In genomic region chr12:91690521-91690920, GRCh38 we compare ENCODE assay signal across 21 cellular contexts.
DNase-seq lines count a peak whose midpoint lies in the region; ATAC-seq and TF ChIP-seq lines count a peak whose summit lies in the region.
"Had no signal": no experiment of that assay in that cellular context is flagged by ENCODE, and none has a peak within 500 bp of the region (broad histone marks: within the 10 kb centered on the region; RNA-seq: fewer than 3 reads in every experiment).

No MANE protein-coding gene starts in this region.

- TF ChIP-seq CTCF in DND-41 (IDR thresholded peaks at IDR 0.05; ENCODE audit: borderline replicate concordance, extremely low read depth, low read length, poor library complexity, severe bottlenecking) (no peak), body of pancreas (IDR thresholded peaks at IDR 0.05) (no peak), adrenal gland (IDR thresholded peaks at IDR 0.05) (no peak)

- intact Hi-C loops in body of pancreas (cut with DNase I): no loop called here
- intact Hi-C loops in adrenal gland (cut with DNase I): no loop called here

- ATAC-seq in DND-41 (ENCODE audit: insufficient read depth, low read depth) (no peak), body of pancreas (no peak), HG03342 (IDR thresholded peaks at IDR 0.05; ENCODE audit: unreplicated experiment) (no peak), GM21529 (IDR thresholded peaks at IDR 0.05; ENCODE audit: unreplicated experiment) (no peak)
- ATAC-seq: A549 had no signal

- H3K4me3 ChIP-seq in DND-41 (ENCODE audit: low read depth in 1 of 2, low read length in 2 of 2) (no peak overlapping the region), body of pancreas (no peak overlapping the region), adrenal gland (no peak overlapping the region)
- H3K4me3 ChIP-seq: A549; BLaER1 treated with 17β-estradiol and CSF1 and Interleukin-3, amounts not matched to agents 10 nM and 100 nM; HAP-1 had no signal

- 0 out of 2 replicates have a peak overlapping the region, but pooled peaks have one; percentile 7 for H2AFZ ChIP-seq in DND-41 (ENCODE audit: low read depth, low read length)

- no peak overlapping the region for H3K4me2 ChIP-seq in DND-41 (ENCODE audit: insufficient read depth, low read length)
- H3K4me2 ChIP-seq: A549; BLaER1 treated with 17β-estradiol and CSF1 and Interleukin-3, amounts not matched to agents 10 nM and 100 nM had no signal

- H3K9ac ChIP-seq in DND-41 (ENCODE audit: low read depth, low read length): no peak overlapping the region
- H3K9ac ChIP-seq: BLaER1 treated with 17β-estradiol and CSF1 and Interleukin-3, amounts not matched to agents 10 nM and 100 nM had no signal

- no peaks in the 10 kb centered on the region for H4K20me1 ChIP-seq in DND-41 (ENCODE audit: insufficient read depth, low read length)
- H4K20me1 ChIP-seq: BLaER1 treated with 17β-estradiol and CSF1 and Interleukin-3, amounts not matched to agents 10 nM and 100 nM had no signal

- no peaks in the 10 kb centered on the region for H3K79me2 ChIP-seq in DND-41 (ENCODE audit: insufficient read depth, low read length)

- H3K27ac ChIP-seq in DND-41 (ENCODE audit: low read length) (no peak overlapping the region), body of pancreas (no peak overlapping the region), adrenal gland (no peak overlapping the region)
- H3K27ac ChIP-seq: A549; BLaER1 treated with 17β-estradiol and CSF1 and Interleukin-3, amounts not matched to agents 10 nM and 100 nM had no signal

- H3K36me3 ChIP-seq in DND-41 (ENCODE audit: insufficient read depth, low read length): no peaks in the 10 kb centered on the region
- H3K36me3 ChIP-seq in body of pancreas (replicated peaks in 1 of 2; ENCODE audit: insufficient read depth in 1 of 2, low read depth in 2 of 2): no peaks in the 10 kb centered on the region
- H3K36me3 ChIP-seq in adrenal gland (replicated peaks in 1 of 2): no peaks in the 10 kb centered on the region
- H3K36me3 ChIP-seq: BE2C; BLaER1 treated with 17β-estradiol and CSF1 and Interleukin-3, amounts not matched to agents 10 nM and 100 nM; HAP-1 had no signal

- TF ChIP-seq POLR2A in body of pancreas (IDR thresholded peaks at IDR 0.05) (no peak), adrenal gland (IDR thresholded peaks at IDR 0.05) (no peak)

- H3K4me1 ChIP-seq in DND-41 (ENCODE audit: insufficient read depth, low read length) (peaks cover 34% of the 10 kb centered on the region), body of pancreas (no peaks in the 10 kb centered on the region), adrenal gland (replicated peaks in 1 of 2) (no peaks in the 10 kb centered on the region)
- H3K4me1 ChIP-seq: BE2C, HAP-1 had no signal

- WGBS in body of pancreas, 2 donors: 77 to 92% methylated on average over 4 of the region's 4 CpGs
- 94 to 97% (median 96%) methylated on average over 4 of the region's 4 CpGs; no CpG with 5 or more reads in 1 of the 4 donors for WGBS in adrenal gland, 4 donors

- no peaks in the 10 kb centered on the region for H3K9me3 ChIP-seq in DND-41 (ENCODE audit: insufficient read depth, low read length, severe bottlenecking)
- H3K9me3 ChIP-seq in body of pancreas: no peaks in the 10 kb centered on the region
- H3K9me3 ChIP-seq in adrenal gland (replicated peaks in 1 of 3): no peaks in the 10 kb centered on the region
- H3K9me3 ChIP-seq: A549; BE2C; BLaER1 treated with 17β-estradiol and CSF1 and Interleukin-3, amounts not matched to agents 10 nM and 100 nM; HAP-1 had no signal

- H3K27me3 ChIP-seq in DND-41 (ENCODE audit: insufficient read depth, low read length, poor library complexity) (no peaks in the 10 kb centered on the region), body of pancreas (no peaks in the 10 kb centered on the region), adrenal gland (no peaks in the 10 kb centered on the region)
- H3K27me3 ChIP-seq: BE2C; BLaER1 treated with 17β-estradiol and CSF1 and Interleukin-3, amounts not matched to agents 10 nM and 100 nM had no signal

- no peak for DNase-seq in DND-41
- peak in 3 of 4 donors; percentile 8 to 24 (median 18) for DNase-seq in body of pancreas
- peak; percentile 75 for DNase-seq in kidney tubule cell (ENCODE audit: low spot score)
- DNase-seq in renal cortical epithelial cell (ENCODE audit: low read depth): peak; percentile 57
- DNase-seq in adrenal gland: no peak
- DNase-seq: 8988T; ACHN; AML-193; BE2C; CD4-positive, alpha-beta T cell; CD8-positive, alpha-beta memory T cell; DMS 273 treated with DMSO at 0.1 percent for 48 hours; EL; GF-D8; GOT3; HFFc6 had no signal

Comparison
In these comparisons a context has a peak if more than half of its experiments do, and no peak if none do; other contexts are left out.
1. DNase-seq: peak in body of pancreas (3 of 4), kidney tubule cell (single experiment) and renal cortical epithelial cell (single experiment); none in DND-41 (single experiment) and adrenal gland (0 of 7).